ENCODE assay signal across 13 cellular contexts in genomic region chr1:9079980-9080703, GRCh38. TPM values are rescaled to one million over a fixed set of nuclear protein-coding genes. Genes with fewer than 3 reads are reported as not detected.
DNase-seq lines count a peak whose midpoint lies in the region; ATAC-seq and TF ChIP-seq lines count a peak whose summit lies in the region.
"Had no signal": no experiment of that assay in that cellular context is flagged by ENCODE, and none has a peak within 500 bp of the region (broad histone marks: within the 10 kb centered on the region; RNA-seq: fewer than 3 reads in every experiment).

No MANE protein-coding gene starts in this region.

- TF ChIP-seq CTCF in GM12864 (IDR thresholded peaks at IDR 0.05; ENCODE audit: low read depth, low read length, missing control alignments) = no peak

- no peak overlapping the region; the same call in 1 of the 2 replicates for H3K4me3 ChIP-seq in GM12864 (ENCODE audit: low read depth, low read length)

- DNase-seq in GM12864 (ENCODE audit: low read depth) (peak; percentile 91), RPMI8226 (peak; percentile 85), HT-29 (ENCODE audit: low spot score) (no peak), NCI-H345 treated with DMSO at 0.1 percent for 48 hours (lab: John Stamatoyannopoulos, UW; ENCODE audit: unreplicated experiment) (no peak), NCI-H1105 (lab: John Stamatoyannopoulos, UW) (no peak)
- DNase-seq in activated naive CD4-positive, alpha-beta T cell treated with anti-CD3 and anti-CD28 coated beads, Interleukin-2, amount 50 U/mL, for 16 hours = no peak
- DNase-seq: activated T-cell treated with anti-CD3 and anti-CD28 coated beads, Interleukin-2, amount 50 U/mL, for 1 hour; hippocampal formation; NCI-H345; retina had no signal

- ATAC-seq in GM19455 (IDR thresholded peaks at IDR 0.05; ENCODE audit: unreplicated experiment) = peak; percentile 37
- peak; percentile 40 for ATAC-seq in HG02943 (IDR thresholded peaks at IDR 0.05; ENCODE audit: low read depth, unreplicated experiment)

RNA-seq across cellular contexts. Expression of gene SLC2A5, which starts 10.7 kb away (rescaled TPM):
- not detected in 2 replicates for total RNA-seq in HT-29 (2014; rRNA removed; shearing (Covaris generic))

RNA-seq across cellular contexts. Expression of gene GPR157, which starts 48.8 kb away (rescaled TPM):
- total RNA-seq in HT-29 (2014; rRNA removed; shearing (Covaris generic)) = 4.4 and 4.6 TPM in 2 replicates

RNA-seq across cellular contexts. Expression of gene SLC2A7, which starts 53.9 kb away (rescaled TPM):
- total RNA-seq in HT-29 (2014; rRNA removed; shearing (Covaris generic)) = not detected in 2 replicates
- total RNA-seq: temporal lobe had no signal

Comparison
In these comparisons a context has a peak if more than half of its experiments do, and no peak if none do; other contexts are left out.
1. DNase-seq: peak in GM12864 (single experiment) and RPMI8226 (single experiment); none in HT-29 (single experiment), activated naive CD4-positive, alpha-beta T cell treated with anti-CD3 and anti-CD28 coated beads, Interleukin-2, amount 50 U/mL, for 16 hours (single experiment), NCI-H345 treated with DMSO at 0.1 percent for 48 hours (single experiment) and NCI-H1105 (single experiment).